In the genomic region with DNA sequence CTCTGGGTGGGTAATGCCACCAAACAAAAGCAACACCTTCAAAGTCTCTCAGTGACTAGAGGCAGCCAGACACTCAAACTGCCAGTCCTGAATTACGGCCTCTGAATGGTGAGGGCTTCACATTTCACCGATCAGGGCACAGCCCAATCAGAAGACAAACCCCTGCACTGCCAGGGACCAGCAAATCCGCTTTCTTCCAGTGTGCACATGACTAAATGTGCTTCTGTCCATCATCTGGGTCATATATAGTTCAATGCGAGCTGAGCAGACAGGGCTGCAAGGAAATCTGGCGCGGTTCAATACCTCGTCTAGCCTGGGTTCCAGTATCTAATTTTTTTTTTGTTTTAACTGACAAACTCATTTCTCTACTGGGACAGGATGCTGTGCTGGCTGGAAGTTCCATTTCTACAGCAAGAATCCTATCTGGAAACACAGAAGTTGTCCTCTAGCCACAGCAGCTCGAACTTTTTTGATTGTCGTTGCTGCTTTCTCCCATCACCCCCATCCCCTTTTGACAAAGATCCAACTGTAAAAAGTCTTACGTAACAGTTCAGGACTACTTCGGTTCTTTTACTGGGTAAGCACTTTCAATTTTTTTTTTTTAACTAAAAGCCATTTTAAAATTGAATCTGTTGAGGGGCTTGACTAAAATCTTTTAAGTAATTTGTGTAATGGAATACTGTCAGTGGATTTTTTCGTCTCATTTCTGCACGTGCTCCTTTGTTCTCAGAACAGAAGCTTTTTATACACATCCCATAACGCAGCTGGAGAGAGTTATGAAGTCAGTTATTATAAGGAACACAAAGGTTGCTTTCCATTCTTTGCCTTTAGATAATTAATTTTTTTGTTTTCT, we compare ENCODE assay signal across 2 cellular contexts.
TF ChIP-seq lines count a peak whose summit lies in the region.

No MANE protein-coding gene starts in this region.

TF ChIP-seq in GM23338, 12 proteins besides CTCF, POLR2A, EP300 and RAD21 (continued from another document):
- TF ChIP-seq, protein P1, sequence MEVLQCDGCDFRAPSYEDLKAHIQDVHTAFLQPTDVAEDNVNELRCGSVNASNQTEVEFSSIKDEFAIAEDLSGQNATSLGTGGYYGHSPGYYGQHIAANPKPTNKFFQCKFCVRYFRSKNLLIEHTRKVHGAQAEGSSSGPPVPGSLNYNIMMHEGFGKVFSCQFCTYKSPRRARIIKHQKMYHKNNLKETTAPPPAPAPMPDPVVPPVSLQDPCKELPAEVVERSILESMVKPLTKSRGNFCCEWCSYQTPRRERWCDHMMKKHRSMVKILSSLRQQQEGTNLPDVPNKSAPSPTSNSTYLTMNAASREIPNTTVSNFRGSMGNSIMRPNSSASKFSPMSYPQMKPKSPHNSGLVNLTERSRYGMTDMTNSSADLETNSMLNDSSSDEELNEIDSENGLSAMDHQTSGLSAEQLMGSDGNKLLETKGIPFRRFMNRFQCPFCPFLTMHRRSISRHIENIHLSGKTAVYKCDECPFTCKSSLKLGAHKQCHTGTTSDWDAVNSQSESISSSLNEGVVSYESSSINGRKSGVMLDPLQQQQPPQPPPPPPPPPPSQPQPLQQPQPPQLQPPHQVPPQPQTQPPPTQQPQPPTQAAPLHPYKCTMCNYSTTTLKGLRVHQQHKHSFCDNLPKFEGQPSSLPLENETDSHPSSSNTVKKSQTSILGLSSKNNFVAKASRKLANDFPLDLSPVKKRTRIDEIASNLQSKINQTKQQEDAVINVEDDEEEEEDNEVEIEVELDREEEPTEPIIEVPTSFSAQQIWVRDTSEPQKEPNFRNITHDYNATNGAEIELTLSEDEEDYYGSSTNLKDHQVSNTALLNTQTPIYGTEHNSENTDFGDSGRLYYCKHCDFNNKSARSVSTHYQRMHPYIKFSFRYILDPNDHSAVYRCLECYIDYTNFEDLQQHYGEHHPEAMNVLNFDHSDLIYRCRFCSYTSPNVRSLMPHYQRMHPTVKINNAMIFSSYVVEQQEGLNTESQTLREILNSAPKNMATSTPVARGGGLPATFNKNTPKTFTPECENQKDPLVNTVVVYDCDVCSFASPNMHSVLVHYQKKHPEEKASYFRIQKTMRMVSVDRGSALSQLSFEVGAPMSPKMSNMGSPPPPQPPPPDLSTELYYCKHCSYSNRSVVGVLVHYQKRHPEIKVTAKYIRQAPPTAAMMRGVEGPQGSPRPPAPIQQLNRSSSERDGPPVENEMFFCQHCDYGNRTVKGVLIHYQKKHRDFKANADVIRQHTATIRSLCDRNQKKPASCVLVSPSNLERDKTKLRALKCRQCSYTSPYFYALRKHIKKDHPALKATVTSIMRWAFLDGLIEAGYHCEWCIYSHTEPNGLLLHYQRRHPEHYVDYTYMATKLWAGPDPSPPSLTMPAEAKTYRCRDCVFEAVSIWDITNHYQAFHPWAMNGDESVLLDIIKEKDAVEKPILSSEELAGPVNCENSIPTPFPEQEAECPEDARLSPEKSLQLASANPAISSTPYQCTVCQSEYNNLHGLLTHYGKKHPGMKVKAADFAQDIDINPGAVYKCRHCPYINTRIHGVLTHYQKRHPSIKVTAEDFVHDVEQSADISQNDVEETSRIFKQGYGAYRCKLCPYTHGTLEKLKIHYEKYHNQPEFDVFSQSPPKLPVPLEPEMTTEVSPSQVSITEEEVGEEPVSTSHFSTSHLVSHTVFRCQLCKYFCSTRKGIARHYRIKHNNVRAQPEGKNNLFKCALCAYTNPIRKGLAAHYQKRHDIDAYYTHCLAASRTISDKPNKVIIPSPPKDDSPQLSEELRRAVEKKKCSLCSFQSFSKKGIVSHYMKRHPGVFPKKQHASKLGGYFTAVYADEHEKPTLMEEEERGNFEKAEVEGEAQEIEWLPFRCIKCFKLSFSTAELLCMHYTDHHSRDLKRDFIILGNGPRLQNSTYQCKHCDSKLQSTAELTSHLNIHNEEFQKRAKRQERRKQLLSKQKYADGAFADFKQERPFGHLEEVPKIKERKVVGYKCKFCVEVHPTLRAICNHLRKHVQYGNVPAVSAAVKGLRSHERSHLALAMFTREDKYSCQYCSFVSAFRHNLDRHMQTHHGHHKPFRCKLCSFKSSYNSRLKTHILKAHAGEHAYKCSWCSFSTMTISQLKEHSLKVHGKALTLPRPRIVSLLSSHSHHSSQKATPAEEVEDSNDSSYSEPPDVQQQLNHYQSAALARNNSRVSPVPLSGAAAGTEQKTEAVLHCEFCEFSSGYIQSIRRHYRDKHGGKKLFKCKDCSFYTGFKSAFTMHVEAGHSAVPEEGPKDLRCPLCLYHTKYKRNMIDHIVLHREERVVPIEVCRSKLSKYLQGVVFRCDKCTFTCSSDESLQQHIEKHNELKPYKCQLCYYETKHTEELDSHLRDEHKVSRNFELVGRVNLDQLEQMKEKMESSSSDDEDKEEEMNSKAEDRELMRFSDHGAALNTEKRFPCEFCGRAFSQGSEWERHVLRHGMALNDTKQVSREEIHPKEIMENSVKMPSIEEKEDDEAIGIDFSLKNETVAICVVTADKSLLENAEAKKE (CRISPR knock-in tag; IDR thresholded peaks at IDR 0.05): no peak
- TF ChIP-seq NANOG (IDR thresholded peaks at IDR 0.05; ENCODE audit: borderline replicate concordance) (no peak), POLR2AphosphoS5 (IDR thresholded peaks at IDR 0.05; ENCODE audit: low read depth) (no peak)
- TF ChIP-seq, protein P2, sequence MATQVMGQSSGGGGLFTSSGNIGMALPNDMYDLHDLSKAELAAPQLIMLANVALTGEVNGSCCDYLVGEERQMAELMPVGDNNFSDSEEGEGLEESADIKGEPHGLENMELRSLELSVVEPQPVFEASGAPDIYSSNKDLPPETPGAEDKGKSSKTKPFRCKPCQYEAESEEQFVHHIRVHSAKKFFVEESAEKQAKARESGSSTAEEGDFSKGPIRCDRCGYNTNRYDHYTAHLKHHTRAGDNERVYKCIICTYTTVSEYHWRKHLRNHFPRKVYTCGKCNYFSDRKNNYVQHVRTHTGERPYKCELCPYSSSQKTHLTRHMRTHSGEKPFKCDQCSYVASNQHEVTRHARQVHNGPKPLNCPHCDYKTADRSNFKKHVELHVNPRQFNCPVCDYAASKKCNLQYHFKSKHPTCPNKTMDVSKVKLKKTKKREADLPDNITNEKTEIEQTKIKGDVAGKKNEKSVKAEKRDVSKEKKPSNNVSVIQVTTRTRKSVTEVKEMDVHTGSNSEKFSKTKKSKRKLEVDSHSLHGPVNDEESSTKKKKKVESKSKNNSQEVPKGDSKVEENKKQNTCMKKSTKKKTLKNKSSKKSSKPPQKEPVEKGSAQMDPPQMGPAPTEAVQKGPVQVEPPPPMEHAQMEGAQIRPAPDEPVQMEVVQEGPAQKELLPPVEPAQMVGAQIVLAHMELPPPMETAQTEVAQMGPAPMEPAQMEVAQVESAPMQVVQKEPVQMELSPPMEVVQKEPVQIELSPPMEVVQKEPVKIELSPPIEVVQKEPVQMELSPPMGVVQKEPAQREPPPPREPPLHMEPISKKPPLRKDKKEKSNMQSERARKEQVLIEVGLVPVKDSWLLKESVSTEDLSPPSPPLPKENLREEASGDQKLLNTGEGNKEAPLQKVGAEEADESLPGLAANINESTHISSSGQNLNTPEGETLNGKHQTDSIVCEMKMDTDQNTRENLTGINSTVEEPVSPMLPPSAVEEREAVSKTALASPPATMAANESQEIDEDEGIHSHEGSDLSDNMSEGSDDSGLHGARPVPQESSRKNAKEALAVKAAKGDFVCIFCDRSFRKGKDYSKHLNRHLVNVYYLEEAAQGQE (IDR thresholded peaks at IDR 0.05; ENCODE audit: unreplicated experiment): no peak
- TF ChIP-seq, protein P3, sequence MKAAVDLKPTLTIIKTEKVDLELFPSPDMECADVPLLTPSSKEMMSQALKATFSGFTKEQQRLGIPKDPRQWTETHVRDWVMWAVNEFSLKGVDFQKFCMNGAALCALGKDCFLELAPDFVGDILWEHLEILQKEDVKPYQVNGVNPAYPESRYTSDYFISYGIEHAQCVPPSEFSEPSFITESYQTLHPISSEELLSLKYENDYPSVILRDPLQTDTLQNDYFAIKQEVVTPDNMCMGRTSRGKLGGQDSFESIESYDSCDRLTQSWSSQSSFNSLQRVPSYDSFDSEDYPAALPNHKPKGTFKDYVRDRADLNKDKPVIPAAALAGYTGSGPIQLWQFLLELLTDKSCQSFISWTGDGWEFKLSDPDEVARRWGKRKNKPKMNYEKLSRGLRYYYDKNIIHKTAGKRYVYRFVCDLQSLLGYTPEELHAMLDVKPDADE (IDR thresholded peaks at IDR 0.05): no peak
TF ChIP-seq in GM23338: peak in this region for 0.

TF ChIP-seq in K562, 482 proteins besides CTCF, POLR2A, EP300 and RAD21 (continued from another document and continues in another):
- TF ChIP-seq, protein P4, sequence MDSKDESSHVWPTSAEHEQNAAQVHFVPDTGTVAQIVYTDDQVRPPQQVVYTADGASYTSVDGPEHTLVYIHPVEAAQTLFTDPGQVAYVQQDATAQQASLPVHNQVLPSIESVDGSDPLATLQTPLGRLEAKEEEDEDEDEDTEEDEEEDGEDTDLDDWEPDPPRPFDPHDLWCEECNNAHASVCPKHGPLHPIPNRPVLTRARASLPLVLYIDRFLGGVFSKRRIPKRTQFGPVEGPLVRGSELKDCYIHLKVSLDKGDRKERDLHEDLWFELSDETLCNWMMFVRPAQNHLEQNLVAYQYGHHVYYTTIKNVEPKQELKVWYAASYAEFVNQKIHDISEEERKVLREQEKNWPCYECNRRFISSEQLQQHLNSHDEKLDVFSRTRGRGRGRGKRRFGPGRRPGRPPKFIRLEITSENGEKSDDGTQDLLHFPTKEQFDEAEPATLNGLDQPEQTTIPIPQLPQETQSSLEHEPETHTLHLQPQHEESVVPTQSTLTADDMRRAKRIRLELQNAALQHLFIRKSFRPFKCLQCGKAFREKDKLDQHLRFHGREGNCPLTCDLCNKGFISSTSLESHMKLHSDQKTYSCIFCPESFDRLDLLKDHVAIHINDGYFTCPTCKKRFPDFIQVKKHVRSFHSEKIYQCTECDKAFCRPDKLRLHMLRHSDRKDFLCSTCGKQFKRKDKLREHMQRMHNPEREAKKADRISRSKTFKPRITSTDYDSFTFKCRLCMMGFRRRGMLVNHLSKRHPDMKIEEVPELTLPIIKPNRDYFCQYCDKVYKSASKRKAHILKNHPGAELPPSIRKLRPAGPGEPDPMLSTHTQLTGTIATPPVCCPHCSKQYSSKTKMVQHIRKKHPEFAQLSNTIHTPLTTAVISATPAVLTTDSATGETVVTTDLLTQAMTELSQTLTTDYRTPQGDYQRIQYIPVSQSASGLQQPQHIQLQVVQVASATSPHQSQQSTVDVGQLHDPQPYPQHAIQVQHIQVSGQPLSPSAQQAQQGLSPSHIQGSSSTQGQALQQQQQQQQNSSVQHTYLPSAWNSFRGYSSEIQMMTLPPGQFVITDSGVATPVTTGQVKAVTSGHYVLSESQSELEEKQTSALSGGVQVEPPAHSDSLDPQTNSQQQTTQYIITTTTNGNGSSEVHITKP (IDR thresholded peaks at IDR 0.05; ENCODE audit: partially characterized antibody): peak; percentile 13
- TF ChIP-seq TBL1XR1 (IDR thresholded peaks at IDR 0.05; ENCODE audit: low read length in 2 of 2) (no peak), GTF2A2 (tag; IDR thresholded peaks at IDR 0.05) (peak; percentile 63; the same call in 1 of the 2 replicates), MAFG (tag; conservative IDR thresholded peaks at IDR 0.05) (no peak), PTTG1 (tag; IDR thresholded peaks at IDR 0.05; ENCODE audit: low read depth) (no peak)
- TF ChIP-seq, protein P5, sequence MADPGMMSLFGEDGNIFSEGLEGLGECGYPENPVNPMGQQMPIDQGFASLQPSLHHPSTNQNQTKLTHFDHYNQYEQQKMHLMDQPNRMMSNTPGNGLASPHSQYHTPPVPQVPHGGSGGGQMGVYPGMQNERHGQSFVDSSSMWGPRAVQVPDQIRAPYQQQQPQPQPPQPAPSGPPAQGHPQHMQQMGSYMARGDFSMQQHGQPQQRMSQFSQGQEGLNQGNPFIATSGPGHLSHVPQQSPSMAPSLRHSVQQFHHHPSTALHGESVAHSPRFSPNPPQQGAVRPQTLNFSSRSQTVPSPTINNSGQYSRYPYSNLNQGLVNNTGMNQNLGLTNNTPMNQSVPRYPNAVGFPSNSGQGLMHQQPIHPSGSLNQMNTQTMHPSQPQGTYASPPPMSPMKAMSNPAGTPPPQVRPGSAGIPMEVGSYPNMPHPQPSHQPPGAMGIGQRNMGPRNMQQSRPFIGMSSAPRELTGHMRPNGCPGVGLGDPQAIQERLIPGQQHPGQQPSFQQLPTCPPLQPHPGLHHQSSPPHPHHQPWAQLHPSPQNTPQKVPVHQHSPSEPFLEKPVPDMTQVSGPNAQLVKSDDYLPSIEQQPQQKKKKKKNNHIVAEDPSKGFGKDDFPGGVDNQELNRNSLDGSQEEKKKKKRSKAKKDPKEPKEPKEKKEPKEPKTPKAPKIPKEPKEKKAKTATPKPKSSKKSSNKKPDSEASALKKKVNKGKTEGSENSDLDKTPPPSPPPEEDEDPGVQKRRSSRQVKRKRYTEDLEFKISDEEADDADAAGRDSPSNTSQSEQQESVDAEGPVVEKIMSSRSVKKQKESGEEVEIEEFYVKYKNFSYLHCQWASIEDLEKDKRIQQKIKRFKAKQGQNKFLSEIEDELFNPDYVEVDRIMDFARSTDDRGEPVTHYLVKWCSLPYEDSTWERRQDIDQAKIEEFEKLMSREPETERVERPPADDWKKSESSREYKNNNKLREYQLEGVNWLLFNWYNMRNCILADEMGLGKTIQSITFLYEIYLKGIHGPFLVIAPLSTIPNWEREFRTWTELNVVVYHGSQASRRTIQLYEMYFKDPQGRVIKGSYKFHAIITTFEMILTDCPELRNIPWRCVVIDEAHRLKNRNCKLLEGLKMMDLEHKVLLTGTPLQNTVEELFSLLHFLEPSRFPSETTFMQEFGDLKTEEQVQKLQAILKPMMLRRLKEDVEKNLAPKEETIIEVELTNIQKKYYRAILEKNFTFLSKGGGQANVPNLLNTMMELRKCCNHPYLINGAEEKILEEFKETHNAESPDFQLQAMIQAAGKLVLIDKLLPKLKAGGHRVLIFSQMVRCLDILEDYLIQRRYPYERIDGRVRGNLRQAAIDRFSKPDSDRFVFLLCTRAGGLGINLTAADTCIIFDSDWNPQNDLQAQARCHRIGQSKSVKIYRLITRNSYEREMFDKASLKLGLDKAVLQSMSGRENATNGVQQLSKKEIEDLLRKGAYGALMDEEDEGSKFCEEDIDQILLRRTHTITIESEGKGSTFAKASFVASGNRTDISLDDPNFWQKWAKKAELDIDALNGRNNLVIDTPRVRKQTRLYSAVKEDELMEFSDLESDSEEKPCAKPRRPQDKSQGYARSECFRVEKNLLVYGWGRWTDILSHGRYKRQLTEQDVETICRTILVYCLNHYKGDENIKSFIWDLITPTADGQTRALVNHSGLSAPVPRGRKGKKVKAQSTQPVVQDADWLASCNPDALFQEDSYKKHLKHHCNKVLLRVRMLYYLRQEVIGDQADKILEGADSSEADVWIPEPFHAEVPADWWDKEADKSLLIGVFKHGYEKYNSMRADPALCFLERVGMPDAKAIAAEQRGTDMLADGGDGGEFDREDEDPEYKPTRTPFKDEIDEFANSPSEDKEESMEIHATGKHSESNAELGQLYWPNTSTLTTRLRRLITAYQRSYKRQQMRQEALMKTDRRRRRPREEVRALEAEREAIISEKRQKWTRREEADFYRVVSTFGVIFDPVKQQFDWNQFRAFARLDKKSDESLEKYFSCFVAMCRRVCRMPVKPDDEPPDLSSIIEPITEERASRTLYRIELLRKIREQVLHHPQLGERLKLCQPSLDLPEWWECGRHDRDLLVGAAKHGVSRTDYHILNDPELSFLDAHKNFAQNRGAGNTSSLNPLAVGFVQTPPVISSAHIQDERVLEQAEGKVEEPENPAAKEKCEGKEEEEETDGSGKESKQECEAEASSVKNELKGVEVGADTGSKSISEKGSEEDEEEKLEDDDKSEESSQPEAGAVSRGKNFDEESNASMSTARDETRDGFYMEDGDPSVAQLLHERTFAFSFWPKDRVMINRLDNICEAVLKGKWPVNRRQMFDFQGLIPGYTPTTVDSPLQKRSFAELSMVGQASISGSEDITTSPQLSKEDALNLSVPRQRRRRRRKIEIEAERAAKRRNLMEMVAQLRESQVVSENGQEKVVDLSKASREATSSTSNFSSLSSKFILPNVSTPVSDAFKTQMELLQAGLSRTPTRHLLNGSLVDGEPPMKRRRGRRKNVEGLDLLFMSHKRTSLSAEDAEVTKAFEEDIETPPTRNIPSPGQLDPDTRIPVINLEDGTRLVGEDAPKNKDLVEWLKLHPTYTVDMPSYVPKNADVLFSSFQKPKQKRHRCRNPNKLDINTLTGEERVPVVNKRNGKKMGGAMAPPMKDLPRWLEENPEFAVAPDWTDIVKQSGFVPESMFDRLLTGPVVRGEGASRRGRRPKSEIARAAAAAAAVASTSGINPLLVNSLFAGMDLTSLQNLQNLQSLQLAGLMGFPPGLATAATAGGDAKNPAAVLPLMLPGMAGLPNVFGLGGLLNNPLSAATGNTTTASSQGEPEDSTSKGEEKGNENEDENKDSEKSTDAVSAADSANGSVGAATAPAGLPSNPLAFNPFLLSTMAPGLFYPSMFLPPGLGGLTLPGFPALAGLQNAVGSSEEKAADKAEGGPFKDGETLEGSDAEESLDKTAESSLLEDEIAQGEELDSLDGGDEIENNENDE (IDR thresholded peaks at IDR 0.05; ENCODE audit: low read depth, low read length): no peak
